8 cellular contexts compared by ENCODE assay signal in genomic region chr22:16808744-16809143, GRCh38. TPM values are rescaled to one million over a fixed set of nuclear protein-coding genes. Genes with fewer than 3 reads are reported as not detected.
"Had no signal": no experiment of that assay in that cellular context is flagged by ENCODE, and none has a peak within 500 bp of the region (broad histone marks: within the 10 kb centered on the region; RNA-seq: fewer than 3 reads in every experiment).

No MANE protein-coding gene starts in this region.

- DNase-seq: H9, HCEC 1CT, KG1 had no signal

- H3K36me3 Mint-ChIP-seq: IgD-negative memory B cell had no signal

- ATAC-seq: GM23338, HepG2 had no signal

- H3K27ac Mint-ChIP-seq: GM23338, H9, IgD-negative memory B cell had no signal

- H2AFZ ChIP-seq: GM23338 had no signal

- H3K27me3 Mint-ChIP-seq: IgD-negative memory B cell had no signal

- H3K4me3 Mint-ChIP-seq: GM23338, H9, IgD-negative memory B cell had no signal

- FAIRE-seq: H1, H54, HepG2 had no signal

- H3K4me3 ChIP-seq: GM23338 had no signal

RNA-seq across cellular contexts. Expression of gene XKR3, which starts 16.5 kb away (rescaled TPM):
- total RNA-seq: GM23338, H9, HepG2 had no signal
- polyA plus RNA-seq: GM23338, H1, HepG2, IgD-negative memory B cell had no signal
